ENCODE assay signal across 16 cellular contexts in the genomic region with DNA sequence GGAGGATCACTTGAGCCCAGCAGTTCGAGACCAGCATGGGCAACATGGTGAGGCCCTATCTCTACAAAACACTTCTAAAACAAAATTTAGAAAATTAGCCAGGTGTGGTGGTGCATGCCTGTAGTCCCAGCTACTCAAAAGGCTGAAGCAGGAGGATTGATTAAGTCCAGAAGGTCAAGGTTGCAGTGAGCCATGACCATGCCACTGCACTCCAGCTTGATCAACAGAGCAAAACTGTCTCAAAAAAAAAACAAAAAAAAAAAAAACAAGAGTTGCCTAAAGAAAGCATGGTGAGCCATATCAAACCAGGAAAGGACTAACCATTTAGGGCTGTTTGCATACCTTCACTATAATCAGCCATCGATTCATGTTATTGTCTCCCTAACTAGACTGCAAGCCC.
"Had no signal": no experiment of that assay in that cellular context is flagged by ENCODE, and none has a peak within 500 bp of the region (broad histone marks: within the 10 kb centered on the region; RNA-seq: fewer than 3 reads in every experiment).

No MANE protein-coding gene starts in this region.

- H3K27me3 ChIP-seq: spleen had no signal

- H3K4me3 Mint-ChIP-seq: activated CD8-positive, alpha-beta T cell treated with anti-CD3 and anti-CD28 coated beads for 36 hours; activated naive CD8-positive, alpha-beta T cell treated with anti-CD3 and anti-CD28 coated beads for 36 hours; dendritic cell treated with granulocyte-macrophage colony-stimulating factor and Interleukin-4, amounts not matched to agents 40 ng/mL and 50 ng/mL, for 4 days; stimulated activated naive B cell treated with anti-CD40 and anti-IgM and Interleukin-4, amounts not matched to agents 10 μg/mL and 1 μg/mL and 100 μg/mL, for 72 hours had no signal

- H3K27ac ChIP-seq: parathyroid adenoma, thoracic aorta had no signal

- H3K9me3 ChIP-seq: spleen, thoracic aorta had no signal

- H3K27me3 Mint-ChIP-seq: activated CD4-positive, alpha-beta T cell treated with anti-CD3 and anti-CD28 coated beads, Interleukin-2, amount 10 ng/mL, durations not matched to agents 24 days and 14 days; activated CD8-positive, alpha-beta T cell treated with anti-CD3 and anti-CD28 coated beads for 36 hours; activated naive CD8-positive, alpha-beta T cell treated with anti-CD3 and anti-CD28 coated beads for 36 hours; activated T-helper 17 cell treated with anti-CD3 and anti-CD28 coated beads, Interleukin-2, amount 50 U/mL, for 72 hours; dendritic cell treated with granulocyte-macrophage colony-stimulating factor and Interleukin-4, amounts not matched to agents 40 ng/mL and 50 ng/mL, for 4 days; naive B cell; stimulated activated naive B cell treated with anti-CD40 and anti-IgM and Interleukin-4, amounts not matched to agents 10 μg/mL and 1 μg/mL and 100 μg/mL, for 72 hours had no signal

- H3K27ac Mint-ChIP-seq: activated CD4-positive, alpha-beta T cell treated with anti-CD3 and anti-CD28 coated beads, Interleukin-2, amount 10 ng/mL, durations not matched to agents 24 days and 14 days; activated CD8-positive, alpha-beta T cell treated with anti-CD3 and anti-CD28 coated beads for 36 hours; activated naive CD8-positive, alpha-beta T cell treated with anti-CD3 and anti-CD28 coated beads for 36 hours; dendritic cell treated with granulocyte-macrophage colony-stimulating factor and Interleukin-4, amounts not matched to agents 40 ng/mL and 50 ng/mL, for 4 days; stimulated activated naive B cell treated with anti-CD40 and anti-IgM and Interleukin-4, amounts not matched to agents 10 μg/mL and 1 μg/mL and 100 μg/mL, for 72 hours had no signal

- DNase-seq: activated CD4-positive, alpha-beta T cell treated with anti-CD3 and anti-CD28 coated beads, Interleukin-2, amount 10 ng/mL, durations not matched to agents 24 days and 14 days; activated CD8-positive, alpha-beta T cell treated with anti-CD3 and anti-CD28 coated beads for 36 hours; activated naive CD4-positive, alpha-beta T cell; activated naive CD8-positive, alpha-beta T cell treated with anti-CD3 and anti-CD28 coated beads for 36 hours; activated T-cell treated with anti-CD3 and anti-CD28 coated beads, Interleukin-2, amount 50 U/mL, for 1 hour; amniotic stem cell; effector CD8-positive, alpha-beta T cell; left colon; naive B cell; spleen; stimulated activated CD4-positive, alpha-beta T cell treated with anti-CD3 and anti-CD28 coated beads, Interleukin-4, amount 100 ng/mL, for 4 hours; stimulated activated naive B cell treated with anti-CD40 and anti-IgM and Interleukin-4, amounts not matched to agents 10 μg/mL and 1 μg/mL and 100 μg/mL, for 72 hours had no signal

- H3K4me3 ChIP-seq: thoracic aorta had no signal

- ATAC-seq: activated CD8-positive, alpha-beta T cell treated with anti-CD3 and anti-CD28 coated beads for 36 hours; activated T-helper 17 cell treated with anti-CD3 and anti-CD28 coated beads, Interleukin-2, amount 50 U/mL, for 72 hours; left colon; stimulated activated naive B cell treated with anti-CD40 and anti-IgM and Interleukin-4, amounts not matched to agents 10 μg/mL and 1 μg/mL and 100 μg/mL, for 72 hours had no signal

- H3K36me3 ChIP-seq: thoracic aorta had no signal

- H3K9me3 Mint-ChIP-seq: activated CD4-positive, alpha-beta T cell treated with anti-CD3 and anti-CD28 coated beads, Interleukin-2, amount 10 ng/mL, durations not matched to agents 24 days and 14 days; activated T-helper 17 cell treated with anti-CD3 and anti-CD28 coated beads, Interleukin-2, amount 50 U/mL, for 72 hours; dendritic cell treated with granulocyte-macrophage colony-stimulating factor and Interleukin-4, amounts not matched to agents 40 ng/mL and 50 ng/mL, for 4 days; stimulated activated naive B cell treated with anti-CD40 and anti-IgM and Interleukin-4, amounts not matched to agents 10 μg/mL and 1 μg/mL and 100 μg/mL, for 72 hours had no signal

- H3K4me1 ChIP-seq: parathyroid adenoma had no signal
